In the genomic region with DNA sequence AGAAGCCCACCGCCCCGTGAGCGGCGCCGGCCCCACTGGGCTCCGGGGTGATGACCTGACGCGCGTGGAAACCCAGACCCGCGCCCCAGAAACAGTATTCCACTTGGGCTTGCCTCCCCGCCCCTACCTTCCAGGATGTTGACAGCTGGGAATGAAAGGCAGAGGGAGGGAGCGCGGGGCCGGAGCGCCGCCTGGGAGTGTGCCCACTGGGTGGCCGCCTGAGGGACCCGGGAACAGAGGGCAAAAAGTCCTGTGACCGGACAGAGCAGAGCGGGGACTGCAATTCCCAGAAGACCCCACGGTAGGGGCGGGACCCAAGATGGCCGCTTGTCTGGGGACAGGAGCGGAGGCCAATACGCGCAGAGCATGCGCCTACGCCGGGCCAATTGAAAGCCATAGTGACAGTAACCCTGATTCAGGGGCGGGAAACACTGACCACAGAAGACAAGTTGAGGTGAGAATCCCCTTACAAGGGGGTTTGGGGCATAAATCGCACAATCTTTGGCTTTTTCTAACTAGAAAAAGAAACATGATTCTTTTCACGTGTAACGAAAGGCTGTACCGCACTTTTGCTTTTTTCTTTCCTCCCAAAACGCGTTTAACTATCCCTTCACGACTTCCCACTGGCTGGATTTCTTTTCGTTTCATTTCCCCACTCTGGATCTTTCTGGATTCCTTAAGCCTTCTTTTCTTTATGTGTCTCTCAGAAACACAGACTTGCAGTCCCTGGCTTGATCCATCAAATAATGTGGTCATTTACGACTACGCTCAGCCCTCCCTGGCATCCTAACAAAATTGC, we compare ENCODE assay signal across 8 cellular contexts. TPM values are rescaled to one million over a fixed set of nuclear protein-coding genes. Genes with fewer than 3 reads are reported as not detected.
DNase-seq lines count a peak whose midpoint lies in the region; ATAC-seq and TF ChIP-seq lines count a peak whose summit lies in the region.

A gene (minus strand): TSS at position 279 of the 799 bp plus-strand sequence.

- intact Hi-C loops in CD4-positive, alpha-beta T cell (cut with DNase I, micrococcal nuclease): no loop called here
- intact Hi-C loops in dorsolateral prefrontal cortex (cut with DNase I): loop anchor here in 1 of 2 donors (2.0 to 5.0 kb wide), 2 partner anchors 37 to 101 kb away; no protein-coding TSS in a partner anchor

- under 1% methylated on average over 41 of the region's 41 CpGs for WGBS in liver

- no peaks in the 10 kb centered on the region for H3K36me3 Mint-ChIP-seq in CD4-positive, alpha-beta T cell (ENCODE audit: low read depth)

- no peaks in the 10 kb centered on the region for H3K36me3 ChIP-seq in liver (ENCODE audit: control insufficient read depth in 4 of 4, insufficient read depth in 3 of 4, low read depth in 1 of 4, low read length in 3 of 4)

- H3K4me1 Mint-ChIP-seq in CD4-positive, alpha-beta T cell (ENCODE audit: low read depth): peaks cover 28% of the 10 kb centered on the region

- CTCF ChIA-PET in CD4-positive, alpha-beta T cell (lab: Charles Lee): interaction anchor here (0.6 kb wide), 1 partner anchor 362 kb away, joined by 3 read pairs; no protein-coding TSS in a partner anchor

- peak; percentile 42 to 58 for TF ChIP-seq RAD21 in liver (IDR thresholded peaks at IDR 0.05)

- H3K4me3 Mint-ChIP-seq in CD4-positive, alpha-beta T cell: peak within 1 kb of the TSS; percentile 91

- H3K9ac ChIP-seq in liver (ENCODE audit: low read depth in 1 of 2, low read length in 2 of 2): peak within 1 kb of the TSS; percentile 76 to 82

- ATAC-seq in CD4-positive, alpha-beta T cell (ENCODE audit: poor library complexity): peak; percentile 92
- ATAC-seq in GM19395 (IDR thresholded peaks at IDR 0.05; ENCODE audit: unreplicated experiment) (peak; percentile 93), HG03558 (IDR thresholded peaks at IDR 0.05; ENCODE audit: extremely low read depth, unreplicated experiment) (peak; percentile 78)

- H3K27me3 ChIP-seq in CD4-positive, alpha-beta T cell (ENCODE audit: control insufficient read depth, insufficient read depth, low read length): no peaks in the 10 kb centered on the region
- H3K27me3 ChIP-seq in dorsolateral prefrontal cortex: no peaks in the 10 kb centered on the region
- no peaks in the 10 kb centered on the region for H3K27me3 ChIP-seq in liver (ENCODE audit: control insufficient read depth in 4 of 4, insufficient read depth in 4 of 4, low read length in 3 of 4)

- H3K4me3 ChIP-seq in dorsolateral prefrontal cortex (peak within 1 kb of the TSS; percentile 64 to 99 (median 84)), liver (ENCODE audit: low read depth in 1 of 3, low read length in 3 of 3) (peak within 1 kb of the TSS; percentile 77 to 96 (median 84))

- H3K9me3 Mint-ChIP-seq in CD4-positive, alpha-beta T cell: no peaks in the 10 kb centered on the region

- no peak for TF ChIP-seq CTCF in CD4-positive, alpha-beta T cell (IDR thresholded peaks at IDR 0.05)
- TF ChIP-seq CTCF in dorsolateral prefrontal cortex (IDR thresholded peaks at IDR 0.05 in 54 of 56, conservative IDR thresholded peaks at IDR 0.05 in 2 of 56; ENCODE audit: low read depth in 1 of 56, partially characterized antibody in 56 of 56): peak in 37 of 56 donors; percentile 8 to 53 (median 23)
- TF ChIP-seq CTCF in liver (IDR thresholded peaks at IDR 0.05; ENCODE audit: low read depth, low read length, missing input control): no peak

- POLR2A ChIA-PET in CD4-positive, alpha-beta T cell (lab: Charles Lee): no interaction called here

- H3K9me3 ChIP-seq in CD4-positive, alpha-beta T cell (ENCODE audit: control insufficient read depth, low read length): no peaks in the 10 kb centered on the region
- no peaks in the 10 kb centered on the region for H3K9me3 ChIP-seq in liver (ENCODE audit: control insufficient read depth in 4 of 4, low read length in 3 of 4)

- H3K4me1 ChIP-seq in liver (ENCODE audit: control insufficient read depth in 4 of 4, insufficient read depth in 4 of 4, low read length in 3 of 4): peaks cover 0 to 12% (median 6%) of the 10 kb centered on the region in 4 donors

- peak; percentile 75 to 87 (median 80) for DNase-seq in CD4-positive, alpha-beta T cell
- peak; percentile 65 for DNase-seq in NCI-H774 (lab: John Stamatoyannopoulos, UW)
- DNase-seq in activated CD4-positive, alpha-beta T cell treated with anti-CD3 and anti-CD28 coated beads, Interleukin-2, amount 50 U/mL, for 48 hours: peak; percentile 91 to 94
- DNase-seq in dorsolateral prefrontal cortex: peak; percentile 91 to 98 (median 97)
- peak; percentile 92 for DNase-seq in stimulated activated CD4-positive, alpha-beta T cell treated with anti-CD3 and anti-CD28 coated beads, Interleukin-4, amount 100 ng/mL, for 1 hour

- peak within 1 kb of the TSS; percentile 83 for H3K27ac Mint-ChIP-seq in CD4-positive, alpha-beta T cell

- no peaks in the 10 kb centered on the region for H3K27me3 Mint-ChIP-seq in CD4-positive, alpha-beta T cell

- peak within 1 kb of the TSS; percentile 60 for H3K27ac ChIP-seq in CD4-positive, alpha-beta T cell (ENCODE audit: low read depth, low read length)
- H3K27ac ChIP-seq in dorsolateral prefrontal cortex (peak within 1 kb of the TSS; percentile 4 to 95 (median 85)), liver (ENCODE audit: low read depth in 1 of 2, low read length in 2 of 2) (peak within 1 kb of the TSS; percentile 95 to 97)

TF ChIP-seq in liver, 16 proteins besides CTCF, POLR2A, EP300 and RAD21:
- TF ChIP-seq RXRA (IDR thresholded peaks at IDR 0.05) (peak; percentile 54 to 76), YY1 (IDR thresholded peaks at IDR 0.05) (peak; percentile 99), EGR1 (IDR thresholded peaks at IDR 0.05; ENCODE audit: low read depth in 2 of 2) (no peak), SP1 (IDR thresholded peaks at IDR 0.05) (peak; percentile 95), TAF1 (conservative IDR thresholded peaks at IDR 0.05) (peak; percentile 57), HNF4G (IDR thresholded peaks at IDR 0.05) (peak; percentile 71), HNF4A (conservative IDR thresholded peaks at IDR 0.05) (peak; percentile 95 to 96), NR2F2 (IDR thresholded peaks at IDR 0.05) (peak; percentile 47), GABPA (IDR thresholded peaks at IDR 0.05 in 1 of 2, conservative IDR thresholded peaks at IDR 0.05 in 1 of 2) (peak; percentile 14 to 72), FOXA2 (IDR thresholded peaks at IDR 0.05) (no peak), JUND (IDR thresholded peaks at IDR 0.05) (no peak), FOXA1 (IDR thresholded peaks at IDR 0.05) (no peak)
- TF ChIP-seq, protein P1, sequence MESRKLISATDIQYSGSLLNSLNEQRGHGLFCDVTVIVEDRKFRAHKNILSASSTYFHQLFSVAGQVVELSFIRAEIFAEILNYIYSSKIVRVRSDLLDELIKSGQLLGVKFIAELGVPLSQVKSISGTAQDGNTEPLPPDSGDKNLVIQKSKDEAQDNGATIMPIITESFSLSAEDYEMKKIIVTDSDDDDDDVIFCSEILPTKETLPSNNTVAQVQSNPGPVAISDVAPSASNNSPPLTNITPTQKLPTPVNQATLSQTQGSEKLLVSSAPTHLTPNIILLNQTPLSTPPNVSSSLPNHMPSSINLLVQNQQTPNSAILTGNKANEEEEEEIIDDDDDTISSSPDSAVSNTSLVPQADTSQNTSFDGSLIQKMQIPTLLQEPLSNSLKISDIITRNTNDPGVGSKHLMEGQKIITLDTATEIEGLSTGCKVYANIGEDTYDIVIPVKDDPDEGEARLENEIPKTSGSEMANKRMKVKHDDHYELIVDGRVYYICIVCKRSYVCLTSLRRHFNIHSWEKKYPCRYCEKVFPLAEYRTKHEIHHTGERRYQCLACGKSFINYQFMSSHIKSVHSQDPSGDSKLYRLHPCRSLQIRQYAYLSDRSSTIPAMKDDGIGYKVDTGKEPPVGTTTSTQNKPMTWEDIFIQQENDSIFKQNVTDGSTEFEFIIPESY (IDR thresholded peaks at IDR 0.05): peak; percentile 52
- TF ChIP-seq, protein P2, sequence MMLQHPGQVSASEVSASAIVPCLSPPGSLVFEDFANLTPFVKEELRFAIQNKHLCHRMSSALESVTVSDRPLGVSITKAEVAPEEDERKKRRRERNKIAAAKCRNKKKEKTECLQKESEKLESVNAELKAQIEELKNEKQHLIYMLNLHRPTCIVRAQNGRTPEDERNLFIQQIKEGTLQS (IDR thresholded peaks at IDR 0.05): peak; percentile 46
- TF ChIP-seq, protein P3, sequence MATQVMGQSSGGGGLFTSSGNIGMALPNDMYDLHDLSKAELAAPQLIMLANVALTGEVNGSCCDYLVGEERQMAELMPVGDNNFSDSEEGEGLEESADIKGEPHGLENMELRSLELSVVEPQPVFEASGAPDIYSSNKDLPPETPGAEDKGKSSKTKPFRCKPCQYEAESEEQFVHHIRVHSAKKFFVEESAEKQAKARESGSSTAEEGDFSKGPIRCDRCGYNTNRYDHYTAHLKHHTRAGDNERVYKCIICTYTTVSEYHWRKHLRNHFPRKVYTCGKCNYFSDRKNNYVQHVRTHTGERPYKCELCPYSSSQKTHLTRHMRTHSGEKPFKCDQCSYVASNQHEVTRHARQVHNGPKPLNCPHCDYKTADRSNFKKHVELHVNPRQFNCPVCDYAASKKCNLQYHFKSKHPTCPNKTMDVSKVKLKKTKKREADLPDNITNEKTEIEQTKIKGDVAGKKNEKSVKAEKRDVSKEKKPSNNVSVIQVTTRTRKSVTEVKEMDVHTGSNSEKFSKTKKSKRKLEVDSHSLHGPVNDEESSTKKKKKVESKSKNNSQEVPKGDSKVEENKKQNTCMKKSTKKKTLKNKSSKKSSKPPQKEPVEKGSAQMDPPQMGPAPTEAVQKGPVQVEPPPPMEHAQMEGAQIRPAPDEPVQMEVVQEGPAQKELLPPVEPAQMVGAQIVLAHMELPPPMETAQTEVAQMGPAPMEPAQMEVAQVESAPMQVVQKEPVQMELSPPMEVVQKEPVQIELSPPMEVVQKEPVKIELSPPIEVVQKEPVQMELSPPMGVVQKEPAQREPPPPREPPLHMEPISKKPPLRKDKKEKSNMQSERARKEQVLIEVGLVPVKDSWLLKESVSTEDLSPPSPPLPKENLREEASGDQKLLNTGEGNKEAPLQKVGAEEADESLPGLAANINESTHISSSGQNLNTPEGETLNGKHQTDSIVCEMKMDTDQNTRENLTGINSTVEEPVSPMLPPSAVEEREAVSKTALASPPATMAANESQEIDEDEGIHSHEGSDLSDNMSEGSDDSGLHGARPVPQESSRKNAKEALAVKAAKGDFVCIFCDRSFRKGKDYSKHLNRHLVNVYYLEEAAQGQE (IDR thresholded peaks at IDR 0.05): peak; percentile 86
- TF ChIP-seq, protein P4, sequence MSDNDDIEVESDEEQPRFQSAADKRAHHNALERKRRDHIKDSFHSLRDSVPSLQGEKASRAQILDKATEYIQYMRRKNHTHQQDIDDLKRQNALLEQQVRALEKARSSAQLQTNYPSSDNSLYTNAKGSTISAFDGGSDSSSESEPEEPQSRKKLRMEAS (IDR thresholded peaks at IDR 0.05): peak; percentile 58

RNA-seq across cellular contexts. Expression of the gene that starts here (rescaled TPM):
- 10 to 100 TPM; 86.0 to 90.6 TPM for total RNA-seq in CD4-positive, alpha-beta T cell
- total RNA-seq in dorsolateral prefrontal cortex: 10 to 100 TPM; 13.4 to 60.0 (median 32.6) TPM
- total RNA-seq in liver: 1 to 10 TPM; 2.1 to 8.9 TPM
- 10 to 100 TPM in 1 of 2 donors, 1 to 10 TPM in 1; 4.3 to 14.7 TPM for polyA plus RNA-seq in liver

Comparison
In these comparisons a context has a peak if more than half of its experiments do, and no peak if none do; other contexts are left out.
1. Peak in every context shown above with its lines: DNase-seq, ATAC-seq, H3K4me3 ChIP-seq and H3K27ac ChIP-seq.
2. CTCF ChIP-seq: peak in dorsolateral prefrontal cortex (37 of 56); none in CD4-positive, alpha-beta T cell (single experiment) and liver (single experiment).